21 cellular contexts compared by ENCODE assay signal in the genomic region with DNA sequence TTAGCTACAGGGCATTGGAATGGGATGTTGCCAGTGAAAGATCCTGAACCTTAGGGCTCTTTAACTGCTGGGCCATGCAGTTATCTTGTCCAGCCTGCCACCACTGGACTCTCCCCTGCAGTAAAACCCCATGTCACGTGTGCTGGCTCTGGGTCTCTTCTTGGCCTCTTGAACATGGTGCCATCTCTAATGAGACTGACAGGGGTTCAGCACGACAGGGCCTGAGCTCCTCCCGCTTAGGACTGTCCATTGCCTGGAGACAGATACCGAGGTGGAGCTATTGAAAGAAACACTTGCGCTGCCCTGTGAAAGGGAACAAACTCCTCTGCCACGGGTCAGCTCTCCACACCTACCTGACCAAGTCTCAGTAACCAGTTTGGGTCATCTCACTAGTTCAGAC.
DNase-seq lines count a peak whose midpoint lies in the region; ATAC-seq, FAIRE-seq and TF ChIP-seq lines count a peak whose summit lies in the region.
"Had no signal": no experiment of that assay in that cellular context is flagged by ENCODE, and none has a peak within 500 bp of the region (broad histone marks: within the 10 kb centered on the region; RNA-seq: fewer than 3 reads in every experiment).

No MANE protein-coding gene starts in this region.

- H3K4me1 ChIP-seq in left ventricle myocardium inferior (peaks cover 31% of the 10 kb centered on the region), astrocyte (ENCODE audit: insufficient read depth, low read length) (peaks cover 49% of the 10 kb centered on the region), mesodermal cell (ENCODE audit: control insufficient read depth, insufficient read depth, low read length, poor library complexity, severe bottlenecking) (peaks cover 20% of the 10 kb centered on the region), uterus (no peaks in the 10 kb centered on the region), sigmoid colon (peaks cover 0 to 33% (median 6%) of the 10 kb centered on the region in 4 donors)
- H3K4me1 ChIP-seq: colonic mucosa had no signal

- H3K36me3 Mint-ChIP-seq in astrocyte (ENCODE audit: low read depth, unreplicated experiment) = no peaks in the 10 kb centered on the region
- H3K36me3 Mint-ChIP-seq: IgD-negative memory B cell had no signal

- H3K4me2 ChIP-seq in astrocyte (ENCODE audit: low read length) = peak overlapping the region; percentile 79

- TF ChIP-seq POLR2A in uterus (IDR thresholded peaks at IDR 0.05) (no peak), sigmoid colon (IDR thresholded peaks at IDR 0.05) (no peak)

- H4K20me1 ChIP-seq in astrocyte (ENCODE audit: insufficient read depth, low read length) = peaks cover 34% of the 10 kb centered on the region

- H3K27ac ChIP-seq in left ventricle myocardium inferior (replicated peaks) (no peak overlapping the region), astrocyte (ENCODE audit: low read depth, low read length) (peak overlapping the region; percentile 81), mesodermal cell (ENCODE audit: low read depth, low read length, severe bottlenecking) (peak overlapping the region; percentile 82), uterus (peak overlapping the region; percentile 75 to 78), sigmoid colon (no peak overlapping the region)
- H3K27ac ChIP-seq: colonic mucosa had no signal

- no peaks in the 10 kb centered on the region for H3K27me3 Mint-ChIP-seq in astrocyte (ENCODE audit: low read depth, unreplicated experiment)

- H3K4me3 ChIP-seq in left ventricle myocardium inferior = no peak overlapping the region
- no peak overlapping the region for H3K4me3 ChIP-seq in astrocyte (ENCODE audit: insufficient read depth, low read depth, low read length)
- H3K4me3 ChIP-seq in mesodermal cell (ENCODE audit: extremely low read depth, insufficient read depth, low read length, poor library complexity, severe bottlenecking) = no peak overlapping the region
- H3K4me3 ChIP-seq in uterus = no peak overlapping the region
- H3K4me3 ChIP-seq in sigmoid colon = no peak overlapping the region
- H3K4me3 ChIP-seq: body of pancreas, colonic mucosa, skin epidermis had no signal

- peak; percentile 10 for ATAC-seq in left ventricle myocardium superior
- ATAC-seq: body of pancreas had no signal

- no peak for DNase-seq in left ventricle myocardium superior
- DNase-seq in left ventricle myocardium inferior = no peak
- no peak for DNase-seq in astrocyte (ENCODE audit: low read depth)
- no peak for DNase-seq in uterus
- no peak for DNase-seq in COLO829 (ENCODE audit: low spot score)
- no peak for DNase-seq in COR-L47 (lab: John Stamatoyannopoulos, UW)
- no peak for DNase-seq in sigmoid colon
- DNase-seq: activated naive CD4-positive, alpha-beta T cell treated with anti-CD3 and anti-CD28 coated beads, Interleukin-2, amount 50 U/mL, for 16 hours; activated T-cell treated with anti-CD3 and anti-CD28 coated beads, Interleukin-2, amount 50 U/mL, for 4 hours; body of pancreas; colonic mucosa; DMS153; kidney; mesendoderm; NCI-H1694 treated with DMSO at 0.1 percent for 48 hours; occipital lobe; stimulated activated CD4-positive, alpha-beta T cell treated with anti-CD3 and anti-CD28 coated beads, Interleukin-4, amount 100 ng/mL, for 1 hour had no signal

- intact Hi-C loops in left ventricle myocardium superior (cut with micrococcal nuclease) = loop anchor here (5.0 kb wide), 2 partner anchors 80 to 345 kb away; no protein-coding TSS in a partner anchor
- intact Hi-C loops in left ventricle myocardium inferior (cut with micrococcal nuclease) = loop anchor here (10.0 kb wide), 1 partner anchor 348 kb away; no protein-coding TSS in a partner anchor
- intact Hi-C loops in uterus (cut with DNase I; ENCODE audit: low total_unique reads) = loop anchor here (10.0 kb wide), 1 partner anchor 88 kb away; no protein-coding TSS in a partner anchor
- intact Hi-C loops in sigmoid colon (cut with DNase I) = loop anchor here (2.0 to 5.0 kb wide), 4 partner anchors 66 to 575 kb away; a partner anchor contains a TSS

- no peak for TF ChIP-seq EP300 in sigmoid colon (IDR thresholded peaks at IDR 0.05)

- H3K27ac Mint-ChIP-seq in astrocyte (ENCODE audit: unreplicated experiment) = peak overlapping the region; percentile 28
- H3K27ac Mint-ChIP-seq: IgD-negative memory B cell had no signal

- FAIRE-seq in astrocyte (lab: Jason Lieb, UNC) = no peak
- FAIRE-seq: GM12891, kidney had no signal

- no peaks in the 10 kb centered on the region for H3K36me3 ChIP-seq in left ventricle myocardium inferior
- H3K36me3 ChIP-seq in astrocyte (ENCODE audit: insufficient read depth, low read length) = peaks cover 5% of the 10 kb centered on the region
- peaks cover 3% of the 10 kb centered on the region for H3K36me3 ChIP-seq in mesodermal cell (ENCODE audit: control insufficient read depth, insufficient read depth, low read length)
- H3K36me3 ChIP-seq in uterus = no peaks in the 10 kb centered on the region
- no peaks in the 10 kb centered on the region for H3K36me3 ChIP-seq in sigmoid colon
- H3K36me3 ChIP-seq: colonic mucosa had no signal

- H3K9me3 ChIP-seq in left ventricle myocardium inferior (replicated peaks) = no peaks in the 10 kb centered on the region
- H3K9me3 ChIP-seq in astrocyte (ENCODE audit: insufficient read depth, low read depth, low read length) = no peaks in the 10 kb centered on the region
- H3K9me3 ChIP-seq in mesodermal cell (ENCODE audit: control insufficient read depth, low read length) = no peaks in the 10 kb centered on the region
- no peaks in the 10 kb centered on the region for H3K9me3 ChIP-seq in uterus
- no peaks in the 10 kb centered on the region for H3K9me3 ChIP-seq in sigmoid colon
- H3K9me3 ChIP-seq: body of pancreas, colonic mucosa had no signal

- no peak overlapping the region for H2AFZ ChIP-seq in astrocyte (ENCODE audit: low read depth, low read length)

- TF ChIP-seq CTCF in left ventricle myocardium inferior (IDR thresholded peaks at IDR 0.05; ENCODE audit: borderline replicate concordance) = no peak
- TF ChIP-seq CTCF in astrocyte (IDR thresholded peaks at IDR 0.05; ENCODE audit: insufficient read depth, low read depth, low read length) = no peak
- TF ChIP-seq CTCF in uterus (IDR thresholded peaks at IDR 0.05) = no peak
- no peak for TF ChIP-seq CTCF in sigmoid colon (IDR thresholded peaks at IDR 0.05)

- no peaks in the 10 kb centered on the region for H3K27me3 ChIP-seq in left ventricle myocardium inferior (ENCODE audit: low read depth)
- H3K27me3 ChIP-seq in astrocyte (ENCODE audit: insufficient read depth, low read length) = no peaks in the 10 kb centered on the region
- H3K27me3 ChIP-seq in uterus = no peaks in the 10 kb centered on the region
- H3K27me3 ChIP-seq in sigmoid colon = no peaks in the 10 kb centered on the region
- H3K27me3 ChIP-seq: body of pancreas, colonic mucosa had no signal

- no peaks in the 10 kb centered on the region for H3K9me3 Mint-ChIP-seq in astrocyte (ENCODE audit: unreplicated experiment)
- H3K9me3 Mint-ChIP-seq: activated T-cell treated with anti-CD3 and anti-CD28 coated beads, Interleukin-2, amount 50 U/mL, for 4 hours; IgD-negative memory B cell had no signal

- WGBS in mesodermal cell (ENCODE audit: insufficient coverage in 2 of 2), 2 experiments = 82 to 87% methylated on average over 6 of the region's 6 CpGs
- 71 to 81% methylated on average over 6 of the region's 6 CpGs for WGBS in sigmoid colon, 2 donors

- peaks cover 52% of the 10 kb centered on the region for H3K4me1 Mint-ChIP-seq in astrocyte (ENCODE audit: low read depth, unreplicated experiment)

- H3K4me3 Mint-ChIP-seq in astrocyte (ENCODE audit: unreplicated experiment) = peak overlapping the region; percentile 4
- H3K4me3 Mint-ChIP-seq: activated T-cell treated with anti-CD3 and anti-CD28 coated beads, Interleukin-2, amount 50 U/mL, for 4 hours; IgD-negative memory B cell had no signal

- H3K79me2 ChIP-seq in astrocyte (ENCODE audit: insufficient read depth, low read length) = peaks cover 84% of the 10 kb centered on the region

- H3K9ac ChIP-seq in astrocyte (ENCODE audit: low read length) = peak overlapping the region; percentile 81

Comparison
In these comparisons a context has a peak if more than half of its experiments do, and no peak if none do; other contexts are left out.
1. H3K27ac ChIP-seq: peak in astrocyte (single experiment), mesodermal cell (single experiment) and uterus (2 of 2); none in left ventricle myocardium inferior (single experiment) and sigmoid colon (0 of 4).